ENCODE assay signal across 1 cellular context in genomic region chr19:13951799-13952153, GRCh38.
TF ChIP-seq lines count a peak whose summit lies in the region.

No MANE protein-coding gene starts in this region.

TF ChIP-seq in H1, 55 proteins besides CTCF, POLR2A, EP300 and RAD21:
- TF ChIP-seq MAFK (IDR thresholded peaks at IDR 0.05; ENCODE audit: low read depth, low read length) = no peak
- TF ChIP-seq SIX5 (IDR thresholded peaks at IDR 0.05; ENCODE audit: low read depth, low read length) = no peak
- TF ChIP-seq SRF (IDR thresholded peaks at IDR 0.05; ENCODE audit: low read depth, low read length) = no peak
- no peak for TF ChIP-seq ZNF274 (IDR thresholded peaks at IDR 0.05; ENCODE audit: borderline replicate concordance, extremely low read depth, low read length)
- no peak for TF ChIP-seq JUN (IDR thresholded peaks at IDR 0.05; ENCODE audit: low read depth, low read length)
- TF ChIP-seq RFX5 (IDR thresholded peaks at IDR 0.05; ENCODE audit: borderline replicate concordance, low read depth, low read length) = no peak
- TF ChIP-seq GABPA (IDR thresholded peaks at IDR 0.05; ENCODE audit: borderline replicate concordance, insufficient read depth, low read length) = no peak
- no peak for TF ChIP-seq ASH2L (IDR thresholded peaks at IDR 0.05; ENCODE audit: low read length)
TF ChIP-seq in H1: peak in this region for 0.
